In the genomic region with DNA sequence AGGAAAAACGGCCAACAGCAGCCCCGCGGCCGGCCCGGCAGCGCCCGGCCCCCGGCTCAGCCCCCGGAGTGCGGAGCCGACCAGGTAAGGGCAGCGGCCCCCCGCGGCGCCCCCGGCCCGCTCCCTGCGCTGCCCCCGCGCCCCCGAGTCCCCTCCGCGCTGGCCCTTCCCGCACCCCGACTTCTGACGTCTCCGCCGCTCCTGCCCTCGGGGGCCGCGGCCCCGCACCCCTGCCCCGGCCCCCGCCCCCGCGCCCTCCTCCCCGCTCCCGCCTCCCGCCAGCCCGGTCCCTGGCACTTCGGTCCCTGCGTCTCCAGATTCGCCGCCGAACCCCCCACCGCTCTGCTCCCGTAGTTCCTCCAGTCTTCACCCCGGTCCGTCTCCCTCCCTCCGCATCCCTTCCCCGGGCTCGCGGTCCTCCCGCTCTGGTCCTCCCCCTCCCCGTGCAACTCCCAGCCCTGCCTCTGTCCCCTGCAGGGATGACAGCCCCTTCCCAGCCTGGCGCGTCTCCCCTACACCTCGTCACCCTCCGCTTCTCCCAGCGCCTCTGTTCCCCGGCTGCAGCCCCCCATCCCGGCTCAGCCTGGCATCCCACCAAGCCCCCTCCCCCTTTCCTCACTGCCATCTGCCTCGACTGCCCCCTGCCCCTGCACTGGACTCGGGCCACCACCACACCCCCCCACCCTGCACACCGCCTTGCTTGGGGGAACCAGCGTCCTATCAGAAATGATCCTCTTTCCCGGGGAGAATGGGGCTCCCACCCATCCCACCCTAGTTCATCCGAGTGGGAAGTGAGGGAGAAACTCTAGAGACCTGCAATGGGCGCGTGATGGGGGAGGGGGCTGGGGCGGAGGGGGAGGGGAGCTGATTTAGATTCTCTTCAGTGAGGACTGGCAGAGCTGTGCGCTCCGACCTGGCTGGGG, we compare ENCODE assay signal across 9 cellular contexts. TPM values are rescaled to one million over a fixed set of nuclear protein-coding genes. Genes with fewer than 3 reads are reported as not detected.
A peak's percentile ranks its signal among the peaks of the same experiment; 100 is the strongest.
DNase-seq lines count a peak whose midpoint lies in the region; ATAC-seq, FAIRE-seq and TF ChIP-seq lines count a peak whose summit lies in the region.
"Had no signal": no experiment of that assay in that cellular context is flagged by ENCODE, and none has a peak within 500 bp of the region (broad histone marks: within the 10 kb centered on the region; RNA-seq: fewer than 3 reads in every experiment).

No MANE protein-coding gene starts in this region.

- no peak for DNase-seq in endothelial cell of umbilical vein (ENCODE audit: low read depth, low spot score)
- DNase-seq in ovary: peak; percentile 50 to 68 (median 65)
- no peak for DNase-seq in activated gamma-delta T cell (lab: John Stamatoyannopoulos, UW)
- no peak for DNase-seq in DMS153 (lab: John Stamatoyannopoulos, UW)
- DNase-seq in HCEC 1CT: no peak
- DNase-seq: SIG-M5 had no signal

- dilution Hi-C loops in endothelial cell of umbilical vein (cut with MboI; ENCODE audit: extremely low pct_ligation_motif_present, low sequenced_read_pairs): no loop called here

- H3K9ac ChIP-seq in BLaER1 treated with 17β-estradiol and CSF1 and Interleukin-3, amounts not matched to agents 10 nM and 100 nM: peak overlapping the region in 3 of 11 experiments; percentile 54 to 70 (median 56); a peak in 2 of 22 replicates
- H3K9ac ChIP-seq in endothelial cell of umbilical vein (replicated peaks; ENCODE audit: extremely low read depth, insufficient read depth, low read length): no peak overlapping the region

- peaks cover 30 to 49% (median 36%) of the 10 kb centered on the region in 11 experiments for H3K27me3 ChIP-seq in BLaER1 treated with 17β-estradiol and CSF1 and Interleukin-3, amounts not matched to agents 10 nM and 100 nM
- peaks cover 3 to 4% of the 10 kb centered on the region in 2 experiments for H3K27me3 ChIP-seq in endothelial cell of umbilical vein (ENCODE audit: control insufficient read depth in 2 of 2, insufficient read depth in 2 of 2, low read length in 2 of 2)
- no peaks in the 10 kb centered on the region for H3K27me3 ChIP-seq in ovary

- TF ChIP-seq CTCF in endothelial cell of umbilical vein (IDR thresholded peaks at IDR 0.05; ENCODE audit: extremely low read depth in 1 of 2, insufficient read depth in 1 of 2, low read depth in 1 of 2, low read length in 2 of 2) (no peak), ovary (IDR thresholded peaks at IDR 0.05) (no peak)

- ATAC-seq in HG02759 (IDR thresholded peaks at IDR 0.05; ENCODE audit: unreplicated experiment) (peak; percentile 26), GM18511 (IDR thresholded peaks at IDR 0.05; ENCODE audit: unreplicated experiment) (no peak)

- H3K4me3 ChIP-seq in BLaER1 treated with 17β-estradiol and CSF1 and Interleukin-3, amounts not matched to agents 10 nM and 100 nM: peak overlapping the region; percentile 48 to 68 (median 58); a peak in 18 of 20 replicates
- peak overlapping the region in 1 of 3 experiments; percentile 25 for H3K4me3 ChIP-seq in endothelial cell of umbilical vein (replicated peaks in 1 of 3; ENCODE audit: insufficient read depth in 1 of 3, low read depth in 1 of 3, low read length in 3 of 3)
- peak overlapping the region; percentile 48 for H3K4me3 ChIP-seq in ovary

- TF ChIP-seq POLR2A in endothelial cell of umbilical vein (IDR thresholded peaks at IDR 0.05; ENCODE audit: low read depth, low read length) (no peak), ovary (IDR thresholded peaks at IDR 0.05) (no peak)

- H3K36me3 ChIP-seq in BLaER1 treated with 17β-estradiol and CSF1 and Interleukin-3, amounts not matched to agents 10 nM and 100 nM: no peaks in the 10 kb centered on the region
- H3K36me3 ChIP-seq in endothelial cell of umbilical vein (ENCODE audit: control insufficient read depth in 2 of 2, extremely low read depth in 1 of 2, insufficient read depth in 2 of 2, low read length in 2 of 2): no peaks in the 10 kb centered on the region
- no peaks in the 10 kb centered on the region for H3K36me3 ChIP-seq in ovary

- H3K9me1 ChIP-seq in endothelial cell of umbilical vein (replicated peaks; ENCODE audit: control insufficient read depth, extremely low read depth, insufficient read depth, low read length): no peaks in the 10 kb centered on the region

- FAIRE-seq in endothelial cell of umbilical vein (lab: Jason Lieb, UNC): no peak

- TF ChIP-seq EP300 in ovary (IDR thresholded peaks at IDR 0.05): no peak

- H3K4me2 ChIP-seq in BLaER1 treated with 17β-estradiol and CSF1 and Interleukin-3, amounts not matched to agents 10 nM and 100 nM: peak overlapping the region; percentile 64 to 88 (median 73)
- no peak overlapping the region for H3K4me2 ChIP-seq in endothelial cell of umbilical vein (ENCODE audit: insufficient read depth, low read length)

- H4K20me1 ChIP-seq in BLaER1 treated with 17β-estradiol and CSF1 and Interleukin-3, amounts not matched to agents 10 nM and 100 nM: peaks cover 0 to 33% (median 0%) of the 10 kb centered on the region in 11 experiments; a peak in 7 of 22 replicates
- H4K20me1 ChIP-seq in endothelial cell of umbilical vein (replicated peaks; ENCODE audit: control insufficient read depth, extremely low read depth, insufficient read depth, low read length): no peaks in the 10 kb centered on the region

- WGBS in ovary, 3 donors: 6 to 15% (median 14%) methylated on average over 41 to 72 of the region's 73 CpGs

- no peak overlapping the region for H3K27ac ChIP-seq in BLaER1 treated with 17β-estradiol and CSF1 and Interleukin-3, amounts not matched to agents 10 nM and 100 nM
- H3K27ac ChIP-seq in endothelial cell of umbilical vein (ENCODE audit: insufficient read depth, low read depth, low read length): no peak overlapping the region
- peak overlapping the region; percentile 21 to 64 for H3K27ac ChIP-seq in ovary

- POLR2A ChIA-PET in endothelial cell of umbilical vein (lab: Charles Lee): no interaction called here

- H3K79me2 ChIP-seq in endothelial cell of umbilical vein (ENCODE audit: control insufficient read depth, insufficient read depth, low read length): no peaks in the 10 kb centered on the region

- H3K4me1 ChIP-seq in BLaER1 treated with 17β-estradiol and CSF1 and Interleukin-3, amounts not matched to agents 10 nM and 100 nM: peaks cover 0 to 6% (median 0%) of the 10 kb centered on the region in 10 experiments; a peak in 1 of 20 replicates
- H3K4me1 ChIP-seq in endothelial cell of umbilical vein (ENCODE audit: control insufficient read depth, extremely low read depth, insufficient read depth, low read length) (peaks cover 1% of the 10 kb centered on the region), ovary (ENCODE audit: insufficient read depth) (peaks cover 4% of the 10 kb centered on the region)

- CTCF ChIA-PET in endothelial cell of umbilical vein (lab: Charles Lee): interaction anchor here (0.6 to 8.1 kb wide), 45 partner anchors 10 to 683 kb away, joined by 3 to 289 read pairs (median 5); no protein-coding TSS in a partner anchor

- BruUV-seq in endothelial cell of umbilical vein (replicated peaks; lab: Mats Ljungman, UMichigan): no TSS peak

- no peaks in the 10 kb centered on the region for H3K9me3 ChIP-seq in BLaER1 treated with 17β-estradiol and CSF1 and Interleukin-3, amounts not matched to agents 10 nM and 100 nM (replicated peaks in 1 of 11)
- H3K9me3 ChIP-seq in endothelial cell of umbilical vein (replicated peaks; ENCODE audit: control insufficient read depth, insufficient read depth, low read length) (no peaks in the 10 kb centered on the region), ovary (no peaks in the 10 kb centered on the region)

- H2AFZ ChIP-seq in endothelial cell of umbilical vein (ENCODE audit: low read depth, low read length): peak overlapping the region; percentile 38

- intact Hi-C loops in endothelial cell of umbilical vein (cut with micrococcal nuclease): loop anchor here (1.0 to 5.0 kb wide), 11 partner anchors 54 to 682 kb away; no protein-coding TSS in a partner anchor
- intact Hi-C loops in ovary (cut with DNase I): loop anchor here (2.0 to 10.0 kb wide), 13 partner anchors 171 to 683 kb away; no protein-coding TSS in a partner anchor

TF ChIP-seq in endothelial cell of umbilical vein, 7 proteins besides CTCF, POLR2A, EP300 and RAD21:
- no peak for TF ChIP-seq GATA2 (IDR thresholded peaks at IDR 0.05; ENCODE audit: insufficient read depth, insufficient read length, low read depth, low read length)
- no peak for TF ChIP-seq FOS (IDR thresholded peaks at IDR 0.05; ENCODE audit: borderline replicate concordance, insufficient read depth, low read length)
- no peak for TF ChIP-seq JUN (IDR thresholded peaks at IDR 0.05; ENCODE audit: borderline replicate concordance, insufficient read depth, insufficient read length, low read depth)
- no peak for TF ChIP-seq POLR2AphosphoS5 (IDR thresholded peaks at IDR 0.05; ENCODE audit: insufficient read depth, low read depth, low read length)
- no peak for TF ChIP-seq MYC (IDR thresholded peaks at IDR 0.05; ENCODE audit: low read depth, low read length)
- TF ChIP-seq EZH2 (IDR thresholded peaks at IDR 0.05; ENCODE audit: borderline replicate concordance, low read depth, low read length, severe bottlenecking): no peak
- TF ChIP-seq, protein P1, sequence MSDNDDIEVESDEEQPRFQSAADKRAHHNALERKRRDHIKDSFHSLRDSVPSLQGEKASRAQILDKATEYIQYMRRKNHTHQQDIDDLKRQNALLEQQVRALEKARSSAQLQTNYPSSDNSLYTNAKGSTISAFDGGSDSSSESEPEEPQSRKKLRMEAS (IDR thresholded peaks at IDR 0.05; ENCODE audit: insufficient read depth, insufficient read length): no peak

RNA-seq across cellular contexts. Expression of gene GRIK4, which starts 0.5 kb away (rescaled TPM):
- total RNA-seq in endothelial cell of umbilical vein (0.74 and 1.6 TPM in 2 replicates), ovary (10 to 100 TPM in 2 of 7 donors, 1 to 10 TPM in 5; 1.4 to 13.4 (median 5.4) TPM)
- polyA plus RNA-seq in endothelial cell of umbilical vein (0.81 and 1.1 TPM in 2 replicates), ovary (1 to 10 TPM; 1.3 to 1.5 TPM)
- 0.61 and 0.71 TPM in 2 replicates for polyA plus RNA-seq in endothelial cell of umbilical vein (2011; cell fraction: cytosol; rRNA removed)
- 1.0 and 1.3 TPM in 2 replicates for polyA plus RNA-seq in endothelial cell of umbilical vein (2011; cell fraction: nucleus; rRNA removed)
- polyA plus RNA-seq in endothelial cell of umbilical vein (2012): 0.25 and 0.54 TPM in 2 replicates
- 1.3 and 1.6 TPM in 2 replicates for polyA minus RNA-seq in endothelial cell of umbilical vein
- polyA minus RNA-seq in endothelial cell of umbilical vein (2011; cell fraction: cytosol; rRNA and poly(A)+ RNA removed): not detected
- polyA minus RNA-seq in endothelial cell of umbilical vein (2011; cell fraction: nucleus; rRNA and poly(A)+ RNA removed): 1.2 and 1.4 TPM in 2 replicates

Comparison
In these comparisons a context has a peak if more than half of its experiments do, and no peak if none do; other contexts are left out.
1. H3K27ac ChIP-seq: peak in ovary (2 of 2); none in BLaER1 treated with 17β-estradiol and CSF1 and Interleukin-3, amounts not matched to agents 10 nM and 100 nM (0 of 11) and endothelial cell of umbilical vein (single experiment).
2. DNase-seq: peak in ovary (5 of 5); none in endothelial cell of umbilical vein (single experiment), activated gamma-delta T cell (single experiment), DMS153 (single experiment) and HCEC 1CT (single experiment).